1 cellular context compared by ENCODE assay signal in genomic region chrX:77785400-77785745, GRCh38.
TF ChIP-seq lines count a peak whose summit lies in the region.

No MANE protein-coding gene starts in this region.

TF ChIP-seq in WTC11, 78 proteins besides CTCF, POLR2A, EP300 and RAD21 (continued from another document):
- no peak for TF ChIP-seq AFF4 (CRISPR knock-in tag; IDR thresholded peaks at IDR 0.05; ENCODE audit: borderline replicate concordance)
